1 cellular context compared by ENCODE assay signal in the genomic region with DNA sequence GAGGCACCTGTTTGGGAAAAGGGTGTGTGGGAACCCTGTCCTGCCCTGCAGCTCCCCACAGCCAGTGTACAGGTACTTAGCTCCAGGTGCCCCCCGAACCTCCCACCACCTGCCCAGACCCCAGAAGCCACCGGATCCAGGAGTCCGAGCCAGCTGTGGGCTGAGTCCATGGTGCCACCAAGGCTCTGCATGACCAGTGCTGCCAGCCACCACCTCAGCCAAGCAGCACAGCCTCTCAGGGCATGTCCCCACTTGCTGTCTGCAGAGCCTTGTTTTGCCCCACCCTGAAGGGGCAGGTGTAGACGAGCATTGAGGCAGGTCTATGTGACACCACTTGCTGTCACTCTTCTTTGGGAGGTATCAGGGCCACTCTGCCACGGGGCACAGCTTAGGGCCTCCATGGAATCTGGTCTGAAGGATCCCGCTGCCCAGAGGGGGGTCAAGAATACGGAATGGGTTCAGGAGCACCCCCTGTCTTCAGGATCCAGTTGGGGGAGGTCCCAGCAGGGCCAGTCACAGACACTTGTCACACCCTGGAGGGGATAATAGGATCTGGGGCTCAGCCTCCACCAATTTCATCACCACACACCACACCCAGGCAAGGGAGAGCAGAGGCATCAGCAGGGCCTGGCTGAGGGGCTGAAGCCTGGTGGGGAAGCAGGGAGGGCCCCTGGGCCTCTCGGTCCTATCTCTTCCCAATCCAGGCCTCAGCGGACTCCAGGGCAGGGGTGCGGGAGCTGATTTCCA.
TF ChIP-seq lines count a peak whose summit lies in the region.

No MANE protein-coding gene starts in this region.

TF ChIP-seq in SK-N-SH treated with all-trans-retinoic acid at 6 μM for 48 hours, 23 proteins besides CTCF, POLR2A, EP300 and RAD21:
- no peak for TF ChIP-seq ESRRG (CRISPR knock-in tag; IDR thresholded peaks at IDR 0.05)
- no peak for TF ChIP-seq SNAI2 (CRISPR knock-in tag; IDR thresholded peaks at IDR 0.05)
- no peak for TF ChIP-seq PPARA (CRISPR knock-in tag; IDR thresholded peaks at IDR 0.05; ENCODE audit: borderline replicate concordance)
- no peak for TF ChIP-seq ZC3H10 (CRISPR knock-in tag; IDR thresholded peaks at IDR 0.05)
- TF ChIP-seq RARB (CRISPR knock-in tag; IDR thresholded peaks at IDR 0.05): no peak
- TF ChIP-seq TCF4 (CRISPR knock-in tag; IDR thresholded peaks at IDR 0.05; ENCODE audit: borderline replicate concordance): no peak
- TF ChIP-seq, protein P1, sequence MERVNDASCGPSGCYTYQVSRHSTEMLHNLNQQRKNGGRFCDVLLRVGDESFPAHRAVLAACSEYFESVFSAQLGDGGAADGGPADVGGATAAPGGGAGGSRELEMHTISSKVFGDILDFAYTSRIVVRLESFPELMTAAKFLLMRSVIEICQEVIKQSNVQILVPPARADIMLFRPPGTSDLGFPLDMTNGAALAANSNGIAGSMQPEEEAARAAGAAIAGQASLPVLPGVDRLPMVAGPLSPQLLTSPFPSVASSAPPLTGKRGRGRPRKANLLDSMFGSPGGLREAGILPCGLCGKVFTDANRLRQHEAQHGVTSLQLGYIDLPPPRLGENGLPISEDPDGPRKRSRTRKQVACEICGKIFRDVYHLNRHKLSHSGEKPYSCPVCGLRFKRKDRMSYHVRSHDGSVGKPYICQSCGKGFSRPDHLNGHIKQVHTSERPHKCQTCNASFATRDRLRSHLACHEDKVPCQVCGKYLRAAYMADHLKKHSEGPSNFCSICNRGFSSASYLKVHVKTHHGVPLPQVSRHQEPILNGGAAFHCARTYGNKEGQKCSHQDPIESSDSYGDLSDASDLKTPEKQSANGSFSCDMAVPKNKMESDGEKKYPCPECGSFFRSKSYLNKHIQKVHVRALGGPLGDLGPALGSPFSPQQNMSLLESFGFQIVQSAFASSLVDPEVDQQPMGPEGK (CRISPR knock-in tag; IDR thresholded peaks at IDR 0.05; ENCODE audit: borderline replicate concordance): no peak
- TF ChIP-seq, protein P2, sequence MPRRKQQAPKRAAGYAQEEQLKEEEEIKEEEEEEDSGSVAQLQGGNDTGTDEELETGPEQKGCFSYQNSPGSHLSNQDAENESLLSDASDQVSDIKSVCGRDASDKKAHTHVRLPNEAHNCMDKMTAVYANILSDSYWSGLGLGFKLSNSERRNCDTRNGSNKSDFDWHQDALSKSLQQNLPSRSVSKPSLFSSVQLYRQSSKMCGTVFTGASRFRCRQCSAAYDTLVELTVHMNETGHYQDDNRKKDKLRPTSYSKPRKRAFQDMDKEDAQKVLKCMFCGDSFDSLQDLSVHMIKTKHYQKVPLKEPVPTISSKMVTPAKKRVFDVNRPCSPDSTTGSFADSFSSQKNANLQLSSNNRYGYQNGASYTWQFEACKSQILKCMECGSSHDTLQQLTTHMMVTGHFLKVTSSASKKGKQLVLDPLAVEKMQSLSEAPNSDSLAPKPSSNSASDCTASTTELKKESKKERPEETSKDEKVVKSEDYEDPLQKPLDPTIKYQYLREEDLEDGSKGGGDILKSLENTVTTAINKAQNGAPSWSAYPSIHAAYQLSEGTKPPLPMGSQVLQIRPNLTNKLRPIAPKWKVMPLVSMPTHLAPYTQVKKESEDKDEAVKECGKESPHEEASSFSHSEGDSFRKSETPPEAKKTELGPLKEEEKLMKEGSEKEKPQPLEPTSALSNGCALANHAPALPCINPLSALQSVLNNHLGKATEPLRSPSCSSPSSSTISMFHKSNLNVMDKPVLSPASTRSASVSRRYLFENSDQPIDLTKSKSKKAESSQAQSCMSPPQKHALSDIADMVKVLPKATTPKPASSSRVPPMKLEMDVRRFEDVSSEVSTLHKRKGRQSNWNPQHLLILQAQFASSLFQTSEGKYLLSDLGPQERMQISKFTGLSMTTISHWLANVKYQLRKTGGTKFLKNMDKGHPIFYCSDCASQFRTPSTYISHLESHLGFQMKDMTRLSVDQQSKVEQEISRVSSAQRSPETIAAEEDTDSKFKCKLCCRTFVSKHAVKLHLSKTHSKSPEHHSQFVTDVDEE (CRISPR knock-in tag; IDR thresholded peaks at IDR 0.05): no peak
- TF ChIP-seq ZNF70 (CRISPR knock-in tag; IDR thresholded peaks at IDR 0.05): no peak
- no peak for TF ChIP-seq ZFP3 (CRISPR knock-in tag; IDR thresholded peaks at IDR 0.05)
- TF ChIP-seq CSRNP3 (CRISPR knock-in tag; IDR thresholded peaks at IDR 0.05): no peak
